In the genomic region with DNA sequence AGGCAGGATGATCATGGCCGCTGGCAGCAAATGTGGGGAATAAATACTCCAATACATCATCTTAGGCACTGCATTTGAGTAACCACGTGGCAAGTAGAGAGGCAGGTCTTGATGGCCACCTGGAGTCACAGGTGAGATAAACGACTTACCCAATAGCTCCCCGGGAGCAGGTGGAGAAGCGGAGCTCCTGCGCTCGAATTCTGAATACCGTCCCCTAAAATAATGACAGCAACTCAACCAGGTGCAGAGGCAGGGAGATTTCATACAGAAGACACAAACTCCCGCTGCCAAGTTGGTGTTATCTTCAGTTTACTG, we compare ENCODE assay signal across 8 cellular contexts. TPM values are rescaled to one million over a fixed set of nuclear protein-coding genes. Genes with fewer than 3 reads are reported as not detected.
DNase-seq lines count a peak whose midpoint lies in the region; ATAC-seq and TF ChIP-seq lines count a peak whose summit lies in the region.

No MANE protein-coding gene starts in this region.

- WGBS in hepatocyte (ENCODE audit: low lambda C conversion rate, missing lambda C conversion rate) = 39% methylated on average over 9 of the region's 9 CpGs

- H3K9me2 ChIP-seq in hepatocyte (replicated peaks; ENCODE audit: insufficient read depth) = no peaks in the 10 kb centered on the region

- H3K4me1 ChIP-seq in hepatocyte (ENCODE audit: insufficient read depth) = peaks cover 16% of the 10 kb centered on the region

- no peaks in the 10 kb centered on the region for H3K27me3 ChIP-seq in hepatocyte

- ATAC-seq in HG03469 (IDR thresholded peaks at IDR 0.05; ENCODE audit: unreplicated experiment) = no peak

- DNase-seq in activated T-cell treated with anti-CD3 and anti-CD28 coated beads for 24 hours (ENCODE audit: low read depth) (peak; percentile 20), activated T-cell treated with anti-CD3 and anti-CD28 coated beads for 4 hours (no peak), hepatocyte (ENCODE audit: low spot score) (no peak), NCI-H187 (lab: John Stamatoyannopoulos, UW) (no peak), NCI-H748 treated with DMSO at 0.1 percent for 48 hours (lab: John Stamatoyannopoulos, UW) (no peak)
- peak; percentile 28 for DNase-seq in activated T-cell treated with anti-CD3 and anti-CD28 coated beads, Interleukin-2, amount 50 U/mL, for 1 hour
- DNase-seq in stimulated activated CD8-positive, alpha-beta memory T cell treated with anti-CD3 and anti-CD28 coated beads, Interleukin-4, amount 100 ng/mL, for 48 hours = peak; percentile 40

- no peaks in the 10 kb centered on the region for H3K79me2 ChIP-seq in hepatocyte

- H4K20me1 ChIP-seq in hepatocyte (ENCODE audit: insufficient read depth, poor library complexity, severe bottlenecking) = no peaks in the 10 kb centered on the region

- peak overlapping the region; percentile 85 for H3K4me2 ChIP-seq in hepatocyte

- peak overlapping the region; percentile 55 for H3K4me3 ChIP-seq in hepatocyte

- peak overlapping the region; percentile 86 for H3K27ac ChIP-seq in hepatocyte

- TF ChIP-seq CTCF in hepatocyte (IDR thresholded peaks at IDR 0.05; ENCODE audit: poor library complexity) = no peak

- no peaks in the 10 kb centered on the region for H3K36me3 ChIP-seq in hepatocyte (replicated peaks; ENCODE audit: insufficient read depth, low read depth)

- H2AFZ ChIP-seq in hepatocyte = peak overlapping the region; percentile 84

- H3K9me3 ChIP-seq in hepatocyte (ENCODE audit: low read depth) = no peaks in the 10 kb centered on the region

RNA-seq across cellular contexts. Expression of a gene that starts 0.5 kb away (rescaled TPM):
- total RNA-seq in hepatocyte = 10.5 and 19.3 TPM in 2 replicates
- polyA plus RNA-seq in hepatocyte = 13.5 and 20.7 TPM in 2 replicates

RNA-seq across cellular contexts. Expression of a gene that starts 33.9 kb away (rescaled TPM):
- total RNA-seq in hepatocyte = 1.4 and 2.4 TPM in 2 replicates
- polyA plus RNA-seq in hepatocyte = 5.8 and 10.6 TPM in 2 replicates

RNA-seq across cellular contexts. Expression of a gene that starts 35.9 kb away (rescaled TPM):
- not detected in 2 replicates for total RNA-seq in hepatocyte
- polyA plus RNA-seq in hepatocyte = not detected in 2 replicates

RNA-seq across cellular contexts. Expression of a gene that starts 45.4 kb away (rescaled TPM):
- not detected in 2 replicates for total RNA-seq in hepatocyte
- not detected in 2 replicates for polyA plus RNA-seq in hepatocyte

Comparison
In these comparisons a context has a peak if more than half of its experiments do, and no peak if none do; other contexts are left out.
1. DNase-seq: peak in activated T-cell treated with anti-CD3 and anti-CD28 coated beads for 24 hours (single experiment), activated T-cell treated with anti-CD3 and anti-CD28 coated beads, Interleukin-2, amount 50 U/mL, for 1 hour (single experiment) and stimulated activated CD8-positive, alpha-beta memory T cell treated with anti-CD3 and anti-CD28 coated beads, Interleukin-4, amount 100 ng/mL, for 48 hours (single experiment); none in activated T-cell treated with anti-CD3 and anti-CD28 coated beads for 4 hours (single experiment), hepatocyte (single experiment), NCI-H187 (0 of 2) and NCI-H748 treated with DMSO at 0.1 percent for 48 hours (single experiment).